In the genomic region with DNA sequence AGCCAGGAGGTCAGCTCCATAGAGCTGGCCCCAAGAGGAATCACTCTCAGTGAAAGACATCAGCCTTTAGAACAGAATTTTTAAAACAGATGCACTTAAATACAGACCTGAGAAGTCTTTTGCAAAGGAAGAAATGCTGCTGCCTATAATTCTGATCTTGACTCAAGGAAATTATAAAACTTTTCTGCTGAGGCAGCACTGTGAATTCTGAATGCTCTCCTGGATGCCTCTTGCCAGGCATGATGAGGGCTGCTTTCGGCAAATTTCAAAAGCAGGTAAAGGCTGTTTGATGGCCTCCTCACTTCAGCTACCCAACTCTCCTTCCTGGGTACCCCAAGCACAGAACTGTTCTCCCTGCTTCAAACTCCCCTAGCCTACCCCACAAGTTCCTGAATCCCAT, we compare ENCODE assay signal across 16 cellular contexts.
A peak's percentile ranks its signal among the peaks of the same experiment; 100 is the strongest.
DNase-seq lines count a peak whose midpoint lies in the region; ATAC-seq, FAIRE-seq and TF ChIP-seq lines count a peak whose summit lies in the region.
"Had no signal": no experiment of that assay in that cellular context is flagged by ENCODE, and none has a peak within 500 bp of the region (broad histone marks: within the 10 kb centered on the region; RNA-seq: fewer than 3 reads in every experiment).

No MANE protein-coding gene starts in this region.

- no peak for TF ChIP-seq RAD21 in HepG2 (CRISPR knock-in tag; IDR thresholded peaks at IDR 0.05)
- TF ChIP-seq RAD21 in IMR-90 (IDR thresholded peaks at IDR 0.05; ENCODE audit: low read length): no peak

- peak overlapping the region; percentile 96 for H2BK20ac ChIP-seq in IMR-90 (ENCODE audit: low read depth, low read length)

- H3K27ac ChIP-seq in HepG2 (ENCODE audit: extremely low read length, insufficient read depth, low read length) (no peak overlapping the region), right lobe of liver (no peak overlapping the region), IMR-90 (ENCODE audit: insufficient read depth, low read length) (no peak overlapping the region), PC-3 (ENCODE audit: low read length) (no peak overlapping the region)
- H3K27ac ChIP-seq: C4-2B had no signal

- H3K36me3 Mint-ChIP-seq in neural crest cell (ENCODE audit: low read depth): peaks cover 33% of the 10 kb centered on the region
- H3K36me3 Mint-ChIP-seq in activated naive CD4-positive, alpha-beta T cell treated with anti-CD3 and anti-CD28 coated beads for 36 hours (ENCODE audit: low read depth): peaks cover 42% of the 10 kb centered on the region

- CTCF ChIA-PET in HepG2 (lab: Yijun Ruan, JAX; ENCODE audit: low intra/inter-chr PET ratio, low total read pairs): no interaction called here
- CTCF ChIA-PET in IMR-90 (lab: Yijun Ruan, JAX): no interaction called here
- CTCF ChIA-PET in activated naive CD4-positive, alpha-beta T cell treated with anti-CD3 and anti-CD28 coated beads for 36 hours (lab: Charles Lee): no interaction called here
- CTCF ChIA-PET in PC-3 (lab: Charles Lee): no interaction called here

- no peak overlapping the region for H3K23ac ChIP-seq in IMR-90 (ENCODE audit: low read depth, low read length)

- no peak for TF ChIP-seq POLR2A in HepG2 (IDR thresholded peaks at IDR 0.05; ENCODE audit: insufficient read depth in 1 of 2, low read depth in 2 of 2, low read length in 2 of 2)
- TF ChIP-seq POLR2A in right lobe of liver (IDR thresholded peaks at IDR 0.05): no peak
- no peak for TF ChIP-seq POLR2A in IMR-90 (IDR thresholded peaks at IDR 0.05; ENCODE audit: low read depth, low read length)

- peak overlapping the region; percentile 51 for H3K14ac ChIP-seq in IMR-90 (replicated peaks; ENCODE audit: low read depth, low read length)

- H3K36me3 ChIP-seq in HepG2 (replicated peaks in 1 of 2; ENCODE audit: control insufficient read depth in 1 of 2, insufficient read depth in 2 of 2, low read length in 2 of 2) (peaks cover 45 to 96% of the 10 kb centered on the region in 2 experiments), right lobe of liver (peaks cover 0 to 33% (median 13%) of the 10 kb centered on the region in 4 donors), IMR-90 (ENCODE audit: control insufficient read depth, insufficient read depth, low read length) (peaks cover 34% of the 10 kb centered on the region), PC-3 (ENCODE audit: low read depth, low read length) (peaks cover 24% of the 10 kb centered on the region)

- H3K56ac ChIP-seq in IMR-90 (ENCODE audit: extremely low read depth, insufficient read depth, low read length): no peak overlapping the region

- H3K4me3 ChIP-seq in HepG2 (replicated peaks in 1 of 3; ENCODE audit: insufficient read depth in 1 of 3, low read depth in 2 of 3, low read length in 3 of 3) (no peak overlapping the region), right lobe of liver (no peak overlapping the region), IMR-90 (ENCODE audit: insufficient read depth, low read depth, low read length) (no peak overlapping the region), PC-3 (ENCODE audit: low read length) (no peak overlapping the region)
- H3K4me3 ChIP-seq: GM23338 had no signal

- TF ChIP-seq EP300 in HepG2 (IDR thresholded peaks at IDR 0.05; ENCODE audit: low read depth in 2 of 2, low read length in 2 of 2) (no peak), HepG2 (CRISPR knock-in tag; IDR thresholded peaks at IDR 0.05; ENCODE audit: borderline replicate concordance) (no peak)

- H4K91ac ChIP-seq in IMR-90 (ENCODE audit: insufficient read depth, low read depth, low read length): no peak overlapping the region; the same call in 1 of the 2 replicates

- no peaks in the 10 kb centered on the region for H3K9me3 ChIP-seq in HepG2 (ENCODE audit: low read length)
- H3K9me3 ChIP-seq in right lobe of liver: no peaks in the 10 kb centered on the region
- H3K9me3 ChIP-seq in IMR-90 (ENCODE audit: control insufficient read depth, insufficient read depth, low read length): no peaks in the 10 kb centered on the region
- no peaks in the 10 kb centered on the region for H3K9me3 ChIP-seq in PC-3 (ENCODE audit: low read length)

- H3K4ac ChIP-seq in IMR-90 (ENCODE audit: low read depth, low read length): peak overlapping the region; percentile 92

- peak overlapping the region; percentile 60 for H3K27ac Mint-ChIP-seq in neural crest cell (ENCODE audit: unreplicated experiment)
- H3K27ac Mint-ChIP-seq in activated naive CD4-positive, alpha-beta T cell treated with anti-CD3 and anti-CD28 coated beads for 36 hours: no peak overlapping the region
- H3K27ac Mint-ChIP-seq: GM23338 had no signal

- H2AFZ ChIP-seq in HepG2 (ENCODE audit: low read length) (no peak overlapping the region), IMR-90 (replicated peaks; ENCODE audit: low read length, poor library complexity) (no peak overlapping the region), PC-3 (ENCODE audit: low read length) (no peak overlapping the region)
- H2AFZ ChIP-seq: GM23338 had no signal

- H4K5ac ChIP-seq in IMR-90 (ENCODE audit: low read depth, low read length): no peak overlapping the region

- H3K4me1 ChIP-seq in HepG2 (ENCODE audit: insufficient read depth, low read length) (peaks cover 19% of the 10 kb centered on the region), right lobe of liver (peaks cover 0 to 32% (median 0%) of the 10 kb centered on the region in 4 donors), IMR-90 (ENCODE audit: control insufficient read depth, insufficient read depth, low read length) (peaks cover 20% of the 10 kb centered on the region), PC-3 (ENCODE audit: insufficient read depth, low read length) (peaks cover 18% of the 10 kb centered on the region)

- H2BK5ac ChIP-seq in IMR-90 (ENCODE audit: low read depth, low read length, poor library complexity, severe bottlenecking): no peak overlapping the region

- H2BK120ac ChIP-seq in IMR-90 (ENCODE audit: low read depth, low read length): peak overlapping the region; percentile 94

- intact Hi-C loops in HepG2 (cut with micrococcal nuclease; ENCODE audit: unreplicated experiment) (no loop called here), right lobe of liver (cut with DNase I) (no loop called here), IMR-90 (cut with micrococcal nuclease) (no loop called here), PC-3 (cut with micrococcal nuclease) (no loop called here)
- intact Hi-C loops in activated naive CD4-positive, alpha-beta T cell treated with anti-CD3 and anti-CD28 coated beads for 36 hours (cut with micrococcal nuclease): no loop called here

- H3K9me2 ChIP-seq in PC-3 (replicated peaks; ENCODE audit: low read length): no peaks in the 10 kb centered on the region

- H2AK5ac ChIP-seq in IMR-90 (ENCODE audit: low read depth, low read length): no peak overlapping the region

- no peaks in the 10 kb centered on the region for H3F3A ChIP-seq in PC-3 (ENCODE audit: low read length, unreplicated experiment)

- ATAC-seq in HepG2 (no peak), right lobe of liver (no peak), IMR-90 (ENCODE audit: low read depth) (no peak), PC-3 (no peak)
- ATAC-seq: GM23338 had no signal

- POLR2A ChIA-PET in HepG2 (lab: Yijun Ruan, JAX): no interaction called here
- POLR2A ChIA-PET in IMR-90 (lab: Charles Lee; ENCODE audit: unreplicated experiment): no interaction called here
- POLR2A ChIA-PET in PC-3 (lab: Charles Lee; ENCODE audit: unreplicated experiment): no interaction called here

- H3K79me1 ChIP-seq in IMR-90 (ENCODE audit: low read depth in 1 of 2, low read length in 2 of 2): peaks cover 0 to 20% of the 10 kb centered on the region in 2 experiments; a peak in 3 of 4 replicates

- no peak overlapping the region for H3K4me2 ChIP-seq in HepG2 (ENCODE audit: low read depth, low read length)
- H3K4me2 ChIP-seq in IMR-90 (ENCODE audit: low read depth, low read length): no peak overlapping the region
- H3K4me2 ChIP-seq in PC-3 (ENCODE audit: low read length): no peak overlapping the region
- H3K4me2 ChIP-seq: GM23338 had no signal

- no peaks in the 10 kb centered on the region for H3K4me1 Mint-ChIP-seq in neural crest cell
- peaks cover 11% of the 10 kb centered on the region for H3K4me1 Mint-ChIP-seq in activated naive CD4-positive, alpha-beta T cell treated with anti-CD3 and anti-CD28 coated beads for 36 hours (ENCODE audit: low read depth)
- H3K4me1 Mint-ChIP-seq: GM23338 had no signal

- H3K18ac ChIP-seq in IMR-90 (ENCODE audit: low read depth, low read length): no peak overlapping the region

- no peak overlapping the region for H2AK9ac ChIP-seq in IMR-90 (replicated peaks; ENCODE audit: low read depth, low read length, poor library complexity)

- H3K27me3 ChIP-seq in HepG2 (ENCODE audit: control insufficient read depth in 1 of 2, insufficient read depth in 2 of 2, low read length in 2 of 2) (no peaks in the 10 kb centered on the region), right lobe of liver (no peaks in the 10 kb centered on the region), IMR-90 (ENCODE audit: control insufficient read depth, insufficient read depth, low read length) (no peaks in the 10 kb centered on the region), PC-3 (ENCODE audit: low read length) (no peaks in the 10 kb centered on the region)

- no peak overlapping the region for H3K4me3 Mint-ChIP-seq in neural crest cell
- H3K4me3 Mint-ChIP-seq in activated naive CD4-positive, alpha-beta T cell treated with anti-CD3 and anti-CD28 coated beads for 36 hours: no peak overlapping the region
- H3K4me3 Mint-ChIP-seq: CD4-positive, alpha-beta memory T cell; GM23338 had no signal

- no peak overlapping the region for H3K9ac ChIP-seq in HepG2 (ENCODE audit: insufficient read depth, low read depth, low read length)
- no peak overlapping the region for H3K9ac ChIP-seq in IMR-90 (ENCODE audit: low read depth, low read length)
- H3K9ac ChIP-seq in PC-3 (ENCODE audit: low read length): no peak overlapping the region

- TF ChIP-seq CTCF in HepG2 (CRISPR knock-in tag; IDR thresholded peaks at IDR 0.05) (no peak), right lobe of liver (IDR thresholded peaks at IDR 0.05) (no peak), IMR-90 (conservative IDR thresholded peaks at IDR 0.05; ENCODE audit: low read depth, low read length) (no peak), neural crest cell (conservative IDR thresholded peaks at IDR 0.05) (no peak), PC-3 (conservative IDR thresholded peaks at IDR 0.05; ENCODE audit: low read depth, low read length) (no peak)

- no peak overlapping the region for H4K8ac ChIP-seq in IMR-90 (ENCODE audit: low read depth in 2 of 2, low read length in 2 of 2)

- no peaks in the 10 kb centered on the region for H4K20me1 ChIP-seq in HepG2 (ENCODE audit: insufficient read depth, low read length)
- H4K20me1 ChIP-seq in IMR-90 (ENCODE audit: insufficient read depth, low read length): no peaks in the 10 kb centered on the region
- H4K20me1 ChIP-seq in PC-3 (ENCODE audit: low read length): no peaks in the 10 kb centered on the region

- BruUV-seq in HepG2 (replicated peaks; lab: Mats Ljungman, UMichigan) (no TSS peak), IMR-90 (replicated peaks; lab: Mats Ljungman, UMichigan) (no TSS peak), PC-3 (replicated peaks; lab: Mats Ljungman, UMichigan) (no TSS peak)

- 100% methylated on average over 1 of the region's 1 CpG for WGBS in HepG2 (ENCODE audit: low lambda C conversion rate)
- WGBS in right lobe of liver (ENCODE audit: insufficient coverage, low coverage, low lambda C conversion rate, missing lambda C conversion rate): no CpG with 5 or more reads among the region's 1 CpG
- WGBS in IMR-90 (ENCODE audit: extremely low coverage in 2 of 2, insufficient read length in 1 of 2), 2 experiments: no CpG with 5 or more reads among the region's 1 CpG

- H3K9me1 ChIP-seq in IMR-90 (ENCODE audit: insufficient read depth, low read length): peaks cover 25% of the 10 kb centered on the region

- no peak overlapping the region; the same call in 2 of the 3 replicates for H2BK15ac ChIP-seq in IMR-90 (ENCODE audit: low read depth, low read length)

- dilution Hi-C loops in IMR-90 (cut with HindIII; ENCODE audit: low sequenced_read_pairs, unreplicated experiment): no loop called here

- DNase-seq in HepG2 (ENCODE audit: low spot score): no peak
- DNase-seq in right lobe of liver: no peak
- DNase-seq in IMR-90: no peak
- no peak for DNase-seq in neural crest cell (ENCODE audit: low read depth, low spot score)
- no peak for DNase-seq in activated naive CD4-positive, alpha-beta T cell treated with Interleukin-2 at 50 U/mL for 16 hours
- DNase-seq in activated naive CD4-positive, alpha-beta T cell treated with anti-CD3 and anti-CD28 coated beads for 36 hours: no peak
- DNase-seq in PC-3: no peak
- DNase-seq: AML-193; CD4-positive, alpha-beta memory T cell; DMS79 treated with DMSO at 0.1 percent for 48 hours; GF-D8; HCEC 1CT had no signal

- H3K27me3 Mint-ChIP-seq in neural crest cell (ENCODE audit: low read depth): no peaks in the 10 kb centered on the region
- H3K27me3 Mint-ChIP-seq in activated naive CD4-positive, alpha-beta T cell treated with anti-CD3 and anti-CD28 coated beads for 36 hours (ENCODE audit: low read depth): no peaks in the 10 kb centered on the region
- H3K27me3 Mint-ChIP-seq: CD4-positive, alpha-beta memory T cell had no signal

- H3K9me3 Mint-ChIP-seq in neural crest cell: no peaks in the 10 kb centered on the region
- H3K9me3 Mint-ChIP-seq in activated naive CD4-positive, alpha-beta T cell treated with anti-CD3 and anti-CD28 coated beads for 36 hours: no peaks in the 10 kb centered on the region
- H3K9me3 Mint-ChIP-seq: CD4-positive, alpha-beta memory T cell; GM23338 had no signal

- FAIRE-seq in HepG2 (lab: Jason Lieb, UNC): no peak
- FAIRE-seq: A204.1, H54 had no signal

- in situ Hi-C loops in HepG2 (cut with HindIII; ENCODE audit: extremely low pct_ligation_motif_present, low pct_unique_long_range_greater_than_20kb): loop anchor here (10.0 kb wide), 1 partner anchor 60 kb away; no protein-coding TSS in a partner anchor
- in situ Hi-C loops in IMR-90 (cut with MboI; ENCODE audit: low sequenced_read_pairs): no loop called here

- no peaks in the 10 kb centered on the region for H3K79me2 ChIP-seq in HepG2 (ENCODE audit: insufficient read depth, low read length)
- H3K79me2 ChIP-seq in PC-3 (ENCODE audit: low read length): no peaks in the 10 kb centered on the region
